In genomic region chr1:149636286-149637122, GRCh38 we compare ENCODE assay signal across 8 cellular contexts. TPM values are rescaled to one million over a fixed set of nuclear protein-coding genes. Genes with fewer than 3 reads are reported as not detected.
DNase-seq lines count a peak whose midpoint lies in the region; ATAC-seq and TF ChIP-seq lines count a peak whose summit lies in the region.
"Not testable (repeated sequence)": the region's sequence is repeated elsewhere in the genome, so short reads cannot be mapped to it uniquely, and the experiment has no call there.

No MANE protein-coding gene starts in this region.

- not testable (repeated sequence) for TF ChIP-seq CTCF in GM13977 (IDR thresholded peaks at IDR 0.05; ENCODE audit: extremely low read depth, insufficient read depth, missing control alignments); cardiac muscle cell (IDR thresholded peaks at IDR 0.05; ENCODE audit: low read depth, low read length); osteocyte (IDR thresholded peaks at IDR 0.05)

- not testable (repeated sequence) for H3K36me3 Mint-ChIP-seq in activated naive CD8-positive, alpha-beta T cell treated with anti-CD3 and anti-CD28 coated beads, Interleukin-2, amount 50 U/mL, for 24 hours (ENCODE audit: low read depth); osteocyte (ENCODE audit: unreplicated experiment)

- not testable (repeated sequence) for H3K4me1 ChIP-seq in cardiac muscle cell (ENCODE audit: low read depth)

- peak; percentile 50 for DNase-seq in GM13977 (ENCODE audit: low spot score)
- DNase-seq in NCI-H1417 treated with DMSO at 0.1 percent for 48 hours (lab: John Stamatoyannopoulos, UW) = peak; percentile 72
- DNase-seq in T follicular helper cell (ENCODE audit: low read depth) = peak; percentile 88
- peak; percentile 85 for DNase-seq in activated naive CD8-positive, alpha-beta T cell treated with anti-CD3 and anti-CD28 coated beads, Interleukin-2, amount 50 U/mL, for 24 hours
- peak; percentile 90 to 91 for DNase-seq in cardiac muscle cell (ENCODE audit: low read depth in 1 of 2, low spot score in 1 of 2)
- peak; percentile 92 for DNase-seq in osteocyte (ENCODE audit: extremely low spot score, unreplicated experiment)

- peak overlapping the region; percentile 100 for H3K27ac Mint-ChIP-seq in activated naive CD8-positive, alpha-beta T cell treated with anti-CD3 and anti-CD28 coated beads, Interleukin-2, amount 50 U/mL, for 24 hours
- peak overlapping the region; percentile 99 for H3K27ac Mint-ChIP-seq in osteocyte (ENCODE audit: unreplicated experiment)

- not testable (repeated sequence) for H3K27me3 ChIP-seq in cardiac muscle cell

- H3K36me3 ChIP-seq in cardiac muscle cell = not testable (repeated sequence)

- ATAC-seq in HG02840 (IDR thresholded peaks at IDR 0.05; ENCODE audit: low FRiP score, unreplicated experiment) = peak; percentile 84
- peak; percentile 87 for ATAC-seq in activated naive CD8-positive, alpha-beta T cell treated with anti-CD3 and anti-CD28 coated beads, Interleukin-2, amount 50 U/mL, for 24 hours

- peaks cover 29% of the 10 kb centered on the region for H3K4me1 Mint-ChIP-seq in activated naive CD8-positive, alpha-beta T cell treated with anti-CD3 and anti-CD28 coated beads, Interleukin-2, amount 50 U/mL, for 24 hours
- H3K4me1 Mint-ChIP-seq in osteocyte (ENCODE audit: unreplicated experiment) = not testable (repeated sequence)

- not testable (repeated sequence) for H3K9me3 ChIP-seq in cardiac muscle cell (ENCODE audit: low read depth)

- not testable (repeated sequence) for H3K9me3 Mint-ChIP-seq in activated naive CD8-positive, alpha-beta T cell treated with anti-CD3 and anti-CD28 coated beads, Interleukin-2, amount 50 U/mL, for 24 hours; osteocyte (ENCODE audit: unreplicated experiment)

- in situ Hi-C loops in GM13977 (cut with MboI; ENCODE audit: low pct_unique_long_range_greater_than_20kb, low sequenced_read_pairs, unreplicated experiment) = not testable (repeated sequence)

- H3K27ac ChIP-seq in cardiac muscle cell = peak overlapping the region; percentile 99
- H3K27ac ChIP-seq in temporal lobe (ENCODE audit: low read depth, low read length) = peak overlapping the region; percentile 94

- H3K4me3 Mint-ChIP-seq in activated naive CD8-positive, alpha-beta T cell treated with anti-CD3 and anti-CD28 coated beads, Interleukin-2, amount 50 U/mL, for 24 hours = peak overlapping the region; percentile 87
- H3K4me3 Mint-ChIP-seq in osteocyte (ENCODE audit: unreplicated experiment) = peak overlapping the region; percentile 93

- peak overlapping the region; percentile 35 for H3K4me3 ChIP-seq in cardiac muscle cell

- not testable (repeated sequence) for H3K27me3 Mint-ChIP-seq in activated naive CD8-positive, alpha-beta T cell treated with anti-CD3 and anti-CD28 coated beads, Interleukin-2, amount 50 U/mL, for 24 hours; osteocyte (ENCODE audit: unreplicated experiment)

RNA-seq across cellular contexts. Expression of gene PPIAL4C, which starts 52.9 kb away (rescaled TPM):
- total RNA-seq in cardiac muscle cell (not detected in 2 replicates), osteocyte (not detected in 2 replicates), temporal lobe (0.49 TPM)
- not detected in 2 replicates for polyA plus RNA-seq in cardiac muscle cell

Comparison
In these comparisons a context has a peak if more than half of its experiments do, and no peak if none do; other contexts are left out.
1. Peak in every context shown above with its lines: DNase-seq, ATAC-seq, H3K4me3 ChIP-seq and H3K27ac ChIP-seq.